Comparison of ENCODE assay signal across 8 cellular contexts in genomic region chr7:108181073-108181985, GRCh38. TPM values are rescaled to one million over a fixed set of nuclear protein-coding genes. Genes with fewer than 3 reads are reported as not detected.
DNase-seq lines count a peak whose midpoint lies in the region; ATAC-seq and TF ChIP-seq lines count a peak whose summit lies in the region.

No MANE protein-coding gene starts in this region.

- peak in 1 of 2 experiments; percentile 71 for DNase-seq in Caco-2
- peak; percentile 34 for DNase-seq in H4 (ENCODE audit: low spot score)
- peak; percentile 87 for DNase-seq in NCI-H2029 treated with DMSO at 0.1 percent for 48 hours (lab: John Stamatoyannopoulos, UW)
- no peak for DNase-seq in activated B cell treated with CpG ODN at 0.5 μM for 24 hours
- DNase-seq in left ventricle myocardium superior, result no peak
- DNase-seq in gastrocnemius medialis, result no peak

- H3K36me3 Mint-ChIP-seq in Caco-2 (ENCODE audit: insufficient read depth, unreplicated experiment) (peaks cover 23% of the 10 kb centered on the region), activated B cell treated with CpG ODN at 0.5 μM for 24 hours (ENCODE audit: low read depth) (no peaks in the 10 kb centered on the region)

- CTCF ChIA-PET in Caco-2 (lab: Charles Lee), result interaction anchor here (0.7 to 1.0 kb wide), 2 partner anchors 65 to 316 kb away, joined by 3 to 4 read pairs; no protein-coding TSS in a partner anchor
- CTCF ChIA-PET in activated B cell treated with CpG ODN at 0.5 μM for 24 hours (lab: Charles Lee), result interaction anchor here (0.6 to 4.3 kb wide), 6 partner anchors 110 to 315 kb away, joined by 3 to 45 read pairs (median 4); partner anchors contain the start of gene NRCAM

- H3K9me3 Mint-ChIP-seq in Caco-2 (ENCODE audit: unreplicated experiment), result no peaks in the 10 kb centered on the region
- no peaks in the 10 kb centered on the region for H3K9me3 Mint-ChIP-seq in activated B cell treated with CpG ODN at 0.5 μM for 24 hours

- H3K27me3 ChIP-seq in Caco-2 (replicated peaks; ENCODE audit: control insufficient read depth, insufficient read depth, low read length) (no peaks in the 10 kb centered on the region), gastrocnemius medialis (no peaks in the 10 kb centered on the region)

- in situ Hi-C loops in gastrocnemius medialis (cut with MboI; ENCODE audit: low sequenced_read_pairs in 4 of 4), result loop anchor here in 3 of 4 donors (5.0 to 25.0 kb wide), 2 partner anchors 306 to 316 kb away; no protein-coding TSS in a partner anchor

- no TSS peak for BruUV-seq in Caco-2 (replicated peaks; lab: Mats Ljungman, UMichigan)

- no peak overlapping the region for H3K27ac ChIP-seq in gastrocnemius medialis

- POLR2A ChIA-PET in Caco-2 (lab: Charles Lee), result no interaction called here
- POLR2A ChIA-PET in activated B cell treated with CpG ODN at 0.5 μM for 24 hours (lab: Charles Lee), result interaction anchor here (0.7 kb wide), 1 partner anchor 41 kb away, joined by 4 read pairs; no protein-coding TSS in a partner anchor

- no peaks in the 10 kb centered on the region for H3K36me3 ChIP-seq in Caco-2 (ENCODE audit: control insufficient read depth, insufficient read depth, low read length)
- no peaks in the 10 kb centered on the region for H3K36me3 ChIP-seq in gastrocnemius medialis

- TF ChIP-seq CTCF in Caco-2 (IDR thresholded peaks at IDR 0.05; ENCODE audit: insufficient read depth in 1 of 2, low read depth in 1 of 2, low read length in 1 of 2, severe bottlenecking in 1 of 2, unreplicated experiment in 1 of 2), result peak; percentile 62 to 80
- TF ChIP-seq CTCF in activated B cell treated with CpG ODN at 0.5 μM for 24 hours (IDR thresholded peaks at IDR 0.05), result peak; percentile 75
- peak; percentile 43 to 76 (median 65) for TF ChIP-seq CTCF in gastrocnemius medialis (IDR thresholded peaks at IDR 0.05 in 4 of 5, conservative IDR thresholded peaks at IDR 0.05 in 1 of 5)

- intact Hi-C loops in Caco-2 (cut with micrococcal nuclease; ENCODE audit: unreplicated experiment) (loop anchor here (1.0 kb wide), 2 partner anchors 279 to 316 kb away; no protein-coding TSS in a partner anchor), activated B cell treated with CpG ODN at 0.5 μM for 24 hours (cut with micrococcal nuclease) (loop anchor here (1.0 to 10.0 kb wide), 4 partner anchors 111 to 316 kb away; no protein-coding TSS in a partner anchor), left ventricle myocardium superior (cut with micrococcal nuclease) (loop anchor here (5.0 kb wide), 1 partner anchor 316 kb away; no protein-coding TSS in a partner anchor), gastrocnemius medialis (cut with DNase I; ENCODE audit: low total_unique reads) (loop anchor here (10.0 kb wide), 1 partner anchor 283 kb away; no protein-coding TSS in a partner anchor)

- no peaks in the 10 kb centered on the region for H3K27me3 Mint-ChIP-seq in Caco-2 (ENCODE audit: insufficient read depth, unreplicated experiment)
- no peaks in the 10 kb centered on the region for H3K27me3 Mint-ChIP-seq in activated B cell treated with CpG ODN at 0.5 μM for 24 hours

- H3K4me1 Mint-ChIP-seq in Caco-2 (ENCODE audit: low read depth, unreplicated experiment) (no peaks in the 10 kb centered on the region), activated B cell treated with CpG ODN at 0.5 μM for 24 hours (no peaks in the 10 kb centered on the region)

- H3K9me3 ChIP-seq in Caco-2, result no peaks in the 10 kb centered on the region
- H3K9me3 ChIP-seq in gastrocnemius medialis, result no peaks in the 10 kb centered on the region

- ATAC-seq in activated B cell treated with CpG ODN at 0.5 μM for 24 hours (ENCODE audit: low read depth), result peak; percentile 60
- ATAC-seq in left ventricle myocardium superior, result peak; percentile 54
- ATAC-seq in gastrocnemius medialis, result peak in 1 of 2 donors; percentile 56
- no peak for ATAC-seq in HG03469 (IDR thresholded peaks at IDR 0.05; ENCODE audit: unreplicated experiment)
- ATAC-seq in GM18505 (IDR thresholded peaks at IDR 0.05; ENCODE audit: unreplicated experiment), result no peak

- H3K27ac Mint-ChIP-seq in Caco-2 (ENCODE audit: unreplicated experiment) (no peak overlapping the region), activated B cell treated with CpG ODN at 0.5 μM for 24 hours (no peak overlapping the region)

- peaks cover 4% of the 10 kb centered on the region; the same call in 1 of the 2 replicates for H3K4me1 ChIP-seq in Caco-2
- no peaks in the 10 kb centered on the region for H3K4me1 ChIP-seq in gastrocnemius medialis

- no peak overlapping the region for H3K4me3 Mint-ChIP-seq in Caco-2 (ENCODE audit: unreplicated experiment)
- H3K4me3 Mint-ChIP-seq in activated B cell treated with CpG ODN at 0.5 μM for 24 hours, result no peak overlapping the region

- TF ChIP-seq POLR2A in gastrocnemius medialis (IDR thresholded peaks at IDR 0.05), result no peak
- TF ChIP-seq POLR2A in GM18505 (IDR thresholded peaks at IDR 0.05; ENCODE audit: borderline replicate concordance, extremely low read depth, insufficient read depth, insufficient read length), result no peak

- H3K4me3 ChIP-seq in Caco-2 (ENCODE audit: low read depth, low read length) (no peak overlapping the region), gastrocnemius medialis (no peak overlapping the region)

RNA-seq across cellular contexts. Expression of gene LAMB4, which starts 51.2 kb away (rescaled TPM):
- 0.51 and 0.52 TPM in 2 replicates for total RNA-seq in Caco-2 (2022)
- 2.3 and 3.2 TPM in 2 replicates for total RNA-seq in H4 (2014; rRNA removed; shearing (Covaris generic))
- not detected in 2 replicates for total RNA-seq in activated B cell treated with CpG ODN at 0.5 μM for 24 hours
- 0.22 TPM for total RNA-seq in left ventricle myocardium superior
- under 1 TPM in 2 of 4 donors, not detected in 2; 0.04 to 0.33 TPM for total RNA-seq in gastrocnemius medialis

Comparison
In these comparisons a context has a peak if more than half of its experiments do, and no peak if none do; other contexts are left out.
1. DNase-seq: peak in H4 (single experiment) and NCI-H2029 treated with DMSO at 0.1 percent for 48 hours (single experiment); none in activated B cell treated with CpG ODN at 0.5 μM for 24 hours (single experiment), left ventricle myocardium superior (single experiment) and gastrocnemius medialis (0 of 2).
2. ATAC-seq: peak in activated B cell treated with CpG ODN at 0.5 μM for 24 hours (single experiment) and left ventricle myocardium superior (single experiment); none in HG03469 (single experiment) and GM18505 (single experiment).
3. Peak in every context shown above with its lines, with median percentiles within 50 percentile points of each other: CTCF ChIP-seq.